ENCODE assay signal across 19 cellular contexts in genomic region chr3:86960551-86960950, GRCh38. TPM values are rescaled to one million over a fixed set of nuclear protein-coding genes. Genes with fewer than 3 reads are reported as not detected.
"Had no signal": no experiment of that assay in that cellular context is flagged by ENCODE, and none has a peak within 500 bp of the region (broad histone marks: within the 10 kb centered on the region; RNA-seq: fewer than 3 reads in every experiment).

No MANE protein-coding gene starts in this region.

- H3K27ac ChIP-seq: esophagus squamous epithelium, right atrium auricular region, skin epidermis, uterus had no signal

- H3K4me3 ChIP-seq: esophagus squamous epithelium, right atrium auricular region, skin epidermis, tibial artery, uterus had no signal

- DNase-seq: activated CD4-positive, alpha-beta T cell treated with anti-CD3 and anti-CD28 coated beads, Interleukin-2, amount 50 U/mL, for 4 hours; activated CD4-positive, CD25-positive, alpha-beta regulatory T cell treated with anti-CD3 and anti-CD28 coated beads, Interleukin-2, amount 50 U/mL, for 72 hours; activated naive CD4-positive, alpha-beta T cell treated with anti-CD3 and anti-CD28 coated beads for 36 hours; central memory CD4-positive, alpha-beta T cell; cortex of kidney; effector CD4-positive, alpha-beta T cell; esophagus squamous epithelium; foreskin melanocyte; left ventricle myocardium superior; stimulated activated CD4-positive, alpha-beta T cell treated with anti-CD3 and anti-CD28 coated beads, Interleukin-15, amount 100 ng/mL, for 24 hours; stimulated activated CD4-positive, alpha-beta T cell treated with anti-CD3 and anti-CD28 coated beads, Interleukin-4, amount 100 ng/mL, for 1 hour; stimulated activated naive B cell treated with anti-CD40 and anti-IgM and Interleukin-4, amounts not matched to agents 10 μg/mL and 1 μg/mL and 100 μg/mL, for 72 hours; T-helper 9 cell; tibial artery; uterus had no signal

- H3K4me1 ChIP-seq: esophagus squamous epithelium, right atrium auricular region, uterus had no signal

- H3K27me3 Mint-ChIP-seq: natural killer cell treated with Interleukin-12 subunit alpha and Interleukin-12 subunit beta and Interleukin-15 and Interleukin-18, amount 100 ng/mL, for 72 hours; stimulated activated naive B cell treated with anti-CD40 and anti-IgM and Interleukin-4, amounts not matched to agents 10 μg/mL and 1 μg/mL and 100 μg/mL, for 72 hours had no signal

- H3K36me3 Mint-ChIP-seq: natural killer cell treated with Interleukin-12 subunit alpha and Interleukin-12 subunit beta and Interleukin-15 and Interleukin-18, amount 100 ng/mL, for 72 hours; stimulated activated naive B cell treated with anti-CD40 and anti-IgM and Interleukin-4, amounts not matched to agents 10 μg/mL and 1 μg/mL and 100 μg/mL, for 72 hours had no signal

- H3K27me3 ChIP-seq: esophagus squamous epithelium, right atrium auricular region, tibial artery, uterus had no signal

- H3K27ac Mint-ChIP-seq: activated naive CD4-positive, alpha-beta T cell treated with anti-CD3 and anti-CD28 coated beads for 36 hours; activated T-helper 17 cell treated with anti-CD3 and anti-CD28 coated beads, Interleukin-2, amount 50 U/mL, for 72 hours; natural killer cell treated with Interleukin-12 subunit alpha and Interleukin-12 subunit beta and Interleukin-15 and Interleukin-18, amount 100 ng/mL, for 72 hours; stimulated activated naive B cell treated with anti-CD40 and anti-IgM and Interleukin-4, amounts not matched to agents 10 μg/mL and 1 μg/mL and 100 μg/mL, for 72 hours had no signal

- H3K4me3 Mint-ChIP-seq: activated naive CD4-positive, alpha-beta T cell treated with anti-CD3 and anti-CD28 coated beads for 36 hours; activated T-helper 17 cell treated with anti-CD3 and anti-CD28 coated beads, Interleukin-2, amount 50 U/mL, for 72 hours; natural killer cell treated with Interleukin-12 subunit alpha and Interleukin-12 subunit beta and Interleukin-15 and Interleukin-18, amount 100 ng/mL, for 72 hours; stimulated activated naive B cell treated with anti-CD40 and anti-IgM and Interleukin-4, amounts not matched to agents 10 μg/mL and 1 μg/mL and 100 μg/mL, for 72 hours had no signal

- ATAC-seq: activated T-helper 17 cell treated with anti-CD3 and anti-CD28 coated beads, Interleukin-2, amount 50 U/mL, for 72 hours; left ventricle myocardium superior; natural killer cell treated with Interleukin-12 subunit alpha and Interleukin-12 subunit beta and Interleukin-15 and Interleukin-18, amount 100 ng/mL, for 72 hours; stimulated activated naive B cell treated with anti-CD40 and anti-IgM and Interleukin-4, amounts not matched to agents 10 μg/mL and 1 μg/mL and 100 μg/mL, for 72 hours had no signal

- H3K9me3 ChIP-seq: esophagus squamous epithelium, right atrium auricular region, tibial artery, uterus had no signal

- H3K36me3 ChIP-seq: esophagus squamous epithelium, right atrium auricular region, uterus had no signal

- H3K4me1 Mint-ChIP-seq: activated T-helper 17 cell treated with anti-CD3 and anti-CD28 coated beads, Interleukin-2, amount 50 U/mL, for 72 hours; stimulated activated naive B cell treated with anti-CD40 and anti-IgM and Interleukin-4, amounts not matched to agents 10 μg/mL and 1 μg/mL and 100 μg/mL, for 72 hours had no signal

RNA-seq across cellular contexts. Expression of gene VGLL3, which starts 30.4 kb away (rescaled TPM):
- total RNA-seq: activated naive CD4-positive, alpha-beta T cell treated with anti-CD3 and anti-CD28 coated beads for 36 hours; natural killer cell treated with Interleukin-12 subunit alpha and Interleukin-12 subunit beta and Interleukin-15 and Interleukin-18, amount 100 ng/mL, for 72 hours had no signal
